1 cellular context compared by ENCODE assay signal in the genomic region with DNA sequence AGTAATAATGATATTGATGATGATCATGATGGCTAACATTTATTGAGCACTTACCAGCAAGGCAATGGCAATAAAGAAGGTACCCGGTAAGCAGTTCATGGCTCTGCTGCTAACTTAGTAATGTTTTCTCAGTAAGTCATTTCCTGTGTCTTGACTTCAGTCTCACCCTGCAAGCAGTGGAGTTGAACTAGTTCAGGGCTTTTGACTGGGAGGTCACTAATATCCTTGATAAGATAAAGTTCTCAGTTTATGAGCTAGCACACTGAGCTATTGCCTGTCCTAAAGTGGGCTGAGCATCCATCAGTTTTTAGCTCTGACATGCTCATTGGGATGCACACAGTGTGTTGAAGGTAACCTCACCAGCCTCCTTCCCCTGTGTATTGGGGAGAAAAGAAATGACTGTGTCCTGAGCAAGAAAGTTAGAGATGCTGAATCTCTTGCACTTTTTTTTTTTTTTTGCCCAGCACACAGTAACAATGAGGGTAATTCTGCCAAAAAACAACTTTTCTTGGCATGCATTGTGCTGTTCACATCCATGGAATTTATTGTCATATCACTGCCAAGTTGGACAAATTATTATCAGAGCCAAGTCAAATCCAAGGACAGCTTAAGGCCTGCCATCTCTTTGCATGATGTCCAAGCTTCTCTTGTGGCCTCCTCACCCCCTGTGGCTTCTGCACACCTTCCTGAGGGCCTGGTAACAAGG.
TF ChIP-seq lines count a peak whose summit lies in the region.

No MANE protein-coding gene starts in this region.

TF ChIP-seq in GM23338, 12 proteins besides CTCF, POLR2A, EP300 and RAD21 (continued from another document):
- TF ChIP-seq NANOG (IDR thresholded peaks at IDR 0.05; ENCODE audit: borderline replicate concordance), result no peak
- no peak for TF ChIP-seq JUNB (IDR thresholded peaks at IDR 0.05; ENCODE audit: unreplicated experiment)
- TF ChIP-seq, protein P1, sequence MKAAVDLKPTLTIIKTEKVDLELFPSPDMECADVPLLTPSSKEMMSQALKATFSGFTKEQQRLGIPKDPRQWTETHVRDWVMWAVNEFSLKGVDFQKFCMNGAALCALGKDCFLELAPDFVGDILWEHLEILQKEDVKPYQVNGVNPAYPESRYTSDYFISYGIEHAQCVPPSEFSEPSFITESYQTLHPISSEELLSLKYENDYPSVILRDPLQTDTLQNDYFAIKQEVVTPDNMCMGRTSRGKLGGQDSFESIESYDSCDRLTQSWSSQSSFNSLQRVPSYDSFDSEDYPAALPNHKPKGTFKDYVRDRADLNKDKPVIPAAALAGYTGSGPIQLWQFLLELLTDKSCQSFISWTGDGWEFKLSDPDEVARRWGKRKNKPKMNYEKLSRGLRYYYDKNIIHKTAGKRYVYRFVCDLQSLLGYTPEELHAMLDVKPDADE (IDR thresholded peaks at IDR 0.05), result no peak
- TF ChIP-seq, protein P2, sequence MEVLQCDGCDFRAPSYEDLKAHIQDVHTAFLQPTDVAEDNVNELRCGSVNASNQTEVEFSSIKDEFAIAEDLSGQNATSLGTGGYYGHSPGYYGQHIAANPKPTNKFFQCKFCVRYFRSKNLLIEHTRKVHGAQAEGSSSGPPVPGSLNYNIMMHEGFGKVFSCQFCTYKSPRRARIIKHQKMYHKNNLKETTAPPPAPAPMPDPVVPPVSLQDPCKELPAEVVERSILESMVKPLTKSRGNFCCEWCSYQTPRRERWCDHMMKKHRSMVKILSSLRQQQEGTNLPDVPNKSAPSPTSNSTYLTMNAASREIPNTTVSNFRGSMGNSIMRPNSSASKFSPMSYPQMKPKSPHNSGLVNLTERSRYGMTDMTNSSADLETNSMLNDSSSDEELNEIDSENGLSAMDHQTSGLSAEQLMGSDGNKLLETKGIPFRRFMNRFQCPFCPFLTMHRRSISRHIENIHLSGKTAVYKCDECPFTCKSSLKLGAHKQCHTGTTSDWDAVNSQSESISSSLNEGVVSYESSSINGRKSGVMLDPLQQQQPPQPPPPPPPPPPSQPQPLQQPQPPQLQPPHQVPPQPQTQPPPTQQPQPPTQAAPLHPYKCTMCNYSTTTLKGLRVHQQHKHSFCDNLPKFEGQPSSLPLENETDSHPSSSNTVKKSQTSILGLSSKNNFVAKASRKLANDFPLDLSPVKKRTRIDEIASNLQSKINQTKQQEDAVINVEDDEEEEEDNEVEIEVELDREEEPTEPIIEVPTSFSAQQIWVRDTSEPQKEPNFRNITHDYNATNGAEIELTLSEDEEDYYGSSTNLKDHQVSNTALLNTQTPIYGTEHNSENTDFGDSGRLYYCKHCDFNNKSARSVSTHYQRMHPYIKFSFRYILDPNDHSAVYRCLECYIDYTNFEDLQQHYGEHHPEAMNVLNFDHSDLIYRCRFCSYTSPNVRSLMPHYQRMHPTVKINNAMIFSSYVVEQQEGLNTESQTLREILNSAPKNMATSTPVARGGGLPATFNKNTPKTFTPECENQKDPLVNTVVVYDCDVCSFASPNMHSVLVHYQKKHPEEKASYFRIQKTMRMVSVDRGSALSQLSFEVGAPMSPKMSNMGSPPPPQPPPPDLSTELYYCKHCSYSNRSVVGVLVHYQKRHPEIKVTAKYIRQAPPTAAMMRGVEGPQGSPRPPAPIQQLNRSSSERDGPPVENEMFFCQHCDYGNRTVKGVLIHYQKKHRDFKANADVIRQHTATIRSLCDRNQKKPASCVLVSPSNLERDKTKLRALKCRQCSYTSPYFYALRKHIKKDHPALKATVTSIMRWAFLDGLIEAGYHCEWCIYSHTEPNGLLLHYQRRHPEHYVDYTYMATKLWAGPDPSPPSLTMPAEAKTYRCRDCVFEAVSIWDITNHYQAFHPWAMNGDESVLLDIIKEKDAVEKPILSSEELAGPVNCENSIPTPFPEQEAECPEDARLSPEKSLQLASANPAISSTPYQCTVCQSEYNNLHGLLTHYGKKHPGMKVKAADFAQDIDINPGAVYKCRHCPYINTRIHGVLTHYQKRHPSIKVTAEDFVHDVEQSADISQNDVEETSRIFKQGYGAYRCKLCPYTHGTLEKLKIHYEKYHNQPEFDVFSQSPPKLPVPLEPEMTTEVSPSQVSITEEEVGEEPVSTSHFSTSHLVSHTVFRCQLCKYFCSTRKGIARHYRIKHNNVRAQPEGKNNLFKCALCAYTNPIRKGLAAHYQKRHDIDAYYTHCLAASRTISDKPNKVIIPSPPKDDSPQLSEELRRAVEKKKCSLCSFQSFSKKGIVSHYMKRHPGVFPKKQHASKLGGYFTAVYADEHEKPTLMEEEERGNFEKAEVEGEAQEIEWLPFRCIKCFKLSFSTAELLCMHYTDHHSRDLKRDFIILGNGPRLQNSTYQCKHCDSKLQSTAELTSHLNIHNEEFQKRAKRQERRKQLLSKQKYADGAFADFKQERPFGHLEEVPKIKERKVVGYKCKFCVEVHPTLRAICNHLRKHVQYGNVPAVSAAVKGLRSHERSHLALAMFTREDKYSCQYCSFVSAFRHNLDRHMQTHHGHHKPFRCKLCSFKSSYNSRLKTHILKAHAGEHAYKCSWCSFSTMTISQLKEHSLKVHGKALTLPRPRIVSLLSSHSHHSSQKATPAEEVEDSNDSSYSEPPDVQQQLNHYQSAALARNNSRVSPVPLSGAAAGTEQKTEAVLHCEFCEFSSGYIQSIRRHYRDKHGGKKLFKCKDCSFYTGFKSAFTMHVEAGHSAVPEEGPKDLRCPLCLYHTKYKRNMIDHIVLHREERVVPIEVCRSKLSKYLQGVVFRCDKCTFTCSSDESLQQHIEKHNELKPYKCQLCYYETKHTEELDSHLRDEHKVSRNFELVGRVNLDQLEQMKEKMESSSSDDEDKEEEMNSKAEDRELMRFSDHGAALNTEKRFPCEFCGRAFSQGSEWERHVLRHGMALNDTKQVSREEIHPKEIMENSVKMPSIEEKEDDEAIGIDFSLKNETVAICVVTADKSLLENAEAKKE (CRISPR knock-in tag; IDR thresholded peaks at IDR 0.05), result no peak
- no peak for TF ChIP-seq ZNF114 (CRISPR knock-in tag; IDR thresholded peaks at IDR 0.05)
- no peak for TF ChIP-seq STAT1 (IDR thresholded peaks at IDR 0.05; ENCODE audit: unreplicated experiment)
- TF ChIP-seq CREB1 (CRISPR knock-in tag; IDR thresholded peaks at IDR 0.05; ENCODE audit: low read depth), result no peak
